In genomic region chr2:42117923-42118758, GRCh38 we compare ENCODE assay signal across 1 cellular context.
TF ChIP-seq lines count a peak whose summit lies in the region.

No MANE protein-coding gene starts in this region.

TF ChIP-seq in HepG2, 621 proteins besides CTCF, POLR2A, EP300 and RAD21 (continued from another document):
- TF ChIP-seq, protein P1, sequence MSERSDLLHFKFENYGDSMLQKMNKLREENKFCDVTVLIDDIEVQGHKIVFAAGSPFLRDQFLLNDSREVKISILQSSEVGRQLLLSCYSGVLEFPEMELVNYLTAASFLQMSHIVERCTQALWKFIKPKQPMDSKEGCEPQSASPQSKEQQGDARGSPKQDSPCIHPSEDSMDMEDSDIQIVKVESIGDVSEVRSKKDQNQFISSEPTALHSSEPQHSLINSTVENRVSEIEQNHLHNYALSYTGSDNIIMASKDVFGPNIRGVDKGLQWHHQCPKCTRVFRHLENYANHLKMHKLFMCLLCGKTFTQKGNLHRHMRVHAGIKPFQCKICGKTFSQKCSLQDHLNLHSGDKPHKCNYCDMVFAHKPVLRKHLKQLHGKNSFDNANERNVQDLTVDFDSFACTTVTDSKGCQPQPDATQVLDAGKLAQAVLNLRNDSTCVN (CRISPR knock-in tag; IDR thresholded peaks at IDR 0.05; ENCODE audit: borderline replicate concordance): peak; percentile 70; the same call in 1 of the 2 replicates
- TF ChIP-seq MAFF (IDR thresholded peaks at IDR 0.05; ENCODE audit: low read depth, low read length): peak; percentile 61; the same call in 1 of the 2 replicates
